9 cellular contexts compared by ENCODE assay signal in genomic region chr9:27365977-27366376, GRCh38.
DNase-seq lines count a peak whose midpoint lies in the region; ATAC-seq, FAIRE-seq and TF ChIP-seq lines count a peak whose summit lies in the region.
"Had no signal": no experiment of that assay in that cellular context is flagged by ENCODE, and none has a peak within 500 bp of the region (broad histone marks: within the 10 kb centered on the region; RNA-seq: fewer than 3 reads in every experiment).

No MANE protein-coding gene starts in this region.

- CTCF ChIA-PET in activated CD4-positive, alpha-beta T cell treated with anti-CD3 and anti-CD28 coated beads for 36 hours (lab: Charles Lee): interaction anchor here (0.6 to 3.1 kb wide), 3 partner anchors 33 to 446 kb away, joined by 3 to 13 read pairs (median 3); no protein-coding TSS in a partner anchor
- CTCF ChIA-PET in HepG2 (lab: Yijun Ruan, JAX; ENCODE audit: low intra/inter-chr PET ratio, low total read pairs): no interaction called here

- intact Hi-C loops in activated CD4-positive, alpha-beta T cell treated with anti-CD3 and anti-CD28 coated beads for 36 hours (cut with DNase I, micrococcal nuclease): loop anchor here (1.0 to 2.0 kb wide), 7 partner anchors 135 to 474 kb away; partner anchors contain the start of genes C9orf72 (in 2 of the 2), MOB3B (in 2 of the 2) and CAAP1 (in 1 of the 2)
- intact Hi-C loops in HepG2 (cut with micrococcal nuclease; ENCODE audit: unreplicated experiment): no loop called here

- no peak for TF ChIP-seq RAD21 in HepG2 (CRISPR knock-in tag; IDR thresholded peaks at IDR 0.05)

- H3K27ac ChIP-seq in HepG2 (ENCODE audit: extremely low read length, insufficient read depth, low read length): no peak overlapping the region

- no peaks in the 10 kb centered on the region for H3K9me3 Mint-ChIP-seq in activated CD4-positive, alpha-beta T cell treated with anti-CD3 and anti-CD28 coated beads for 36 hours (ENCODE audit: low read depth)

- no peak overlapping the region for H3K9ac ChIP-seq in HepG2 (ENCODE audit: insufficient read depth, low read depth, low read length)

- in situ Hi-C loops in HepG2 (cut with HindIII; ENCODE audit: extremely low pct_ligation_motif_present, low pct_unique_long_range_greater_than_20kb): no loop called here

- no peaks in the 10 kb centered on the region for H4K20me1 ChIP-seq in HepG2 (ENCODE audit: insufficient read depth, low read length)

- peak overlapping the region; percentile 58 for H3K27ac Mint-ChIP-seq in activated CD4-positive, alpha-beta T cell treated with anti-CD3 and anti-CD28 coated beads for 36 hours

- no peaks in the 10 kb centered on the region for H3K79me2 ChIP-seq in HepG2 (ENCODE audit: insufficient read depth, low read length)

- no peak overlapping the region for H2AFZ ChIP-seq in HepG2 (ENCODE audit: low read length)

- H3K4me3 Mint-ChIP-seq in activated CD4-positive, alpha-beta T cell treated with anti-CD3 and anti-CD28 coated beads for 36 hours: peak overlapping the region; percentile 30

- H3K27me3 Mint-ChIP-seq in activated CD4-positive, alpha-beta T cell treated with anti-CD3 and anti-CD28 coated beads for 36 hours: peaks cover 15% of the 10 kb centered on the region

- no peak for FAIRE-seq in HepG2 (lab: Jason Lieb, UNC)
- FAIRE-seq: TTC549 had no signal

- 21% methylated on average over 3 of the region's 3 CpGs for WGBS in HepG2 (ENCODE audit: low lambda C conversion rate)

- ATAC-seq in activated CD4-positive, alpha-beta T cell treated with anti-CD3 and anti-CD28 coated beads for 36 hours: peak; percentile 99
- ATAC-seq in HG03045 (IDR thresholded peaks at IDR 0.05; ENCODE audit: unreplicated experiment) (peak; percentile 80), HepG2 (no peak)

- TF ChIP-seq EP300 in HepG2 (IDR thresholded peaks at IDR 0.05; ENCODE audit: low read depth in 2 of 2, low read length in 2 of 2) (no peak), HepG2 (CRISPR knock-in tag; IDR thresholded peaks at IDR 0.05; ENCODE audit: borderline replicate concordance) (no peak)

- peaks cover 0 to 7% of the 10 kb centered on the region in 2 experiments; a peak in 1 of 5 replicates for H3K27me3 ChIP-seq in HepG2 (ENCODE audit: control insufficient read depth in 1 of 2, insufficient read depth in 2 of 2, low read length in 2 of 2)

- no TSS peak for BruUV-seq in HepG2 (replicated peaks; lab: Mats Ljungman, UMichigan)

- TF ChIP-seq POLR2A in HepG2 (IDR thresholded peaks at IDR 0.05; ENCODE audit: insufficient read depth in 1 of 2, low read depth in 2 of 2, low read length in 2 of 2): no peak

- peak; percentile 82 for DNase-seq in activated CD4-positive, alpha-beta T cell treated with anti-CD3 and anti-CD28 coated beads for 36 hours
- no peak for DNase-seq in activated CD4-positive, alpha-beta T cell treated with anti-CD3 and anti-CD28 coated beads for 1 hour
- DNase-seq in activated CD8-positive, alpha-beta memory T cell treated with anti-CD3 and anti-CD28 coated beads, Interleukin-2, amount 50 U/mL, for 48 hours: peak; percentile 60
- DNase-seq in stimulated activated CD4-positive, alpha-beta T cell treated with anti-CD3 and anti-CD28 coated beads, Interleukin-1b, Interleukin-23, amount 100 ng/mL, for 24 hours (ENCODE audit: low read depth in 4 of 4, low spot score in 1 of 4): peak in 3 of 4 experiments; percentile 13 to 46 (median 25)
- no peak for DNase-seq in Kasumi-1 (lab: John Stamatoyannopoulos, UW)
- DNase-seq in HepG2 (ENCODE audit: low spot score): no peak
- DNase-seq in NCI-H2081 treated with DMSO at 0.1 percent for 48 hours (lab: John Stamatoyannopoulos, UW): no peak

- POLR2A ChIA-PET in activated CD4-positive, alpha-beta T cell treated with anti-CD3 and anti-CD28 coated beads for 36 hours (lab: Charles Lee): no interaction called here
- POLR2A ChIA-PET in HepG2 (lab: Yijun Ruan, JAX): no interaction called here

- H3K36me3 Mint-ChIP-seq in activated CD4-positive, alpha-beta T cell treated with anti-CD3 and anti-CD28 coated beads for 36 hours (ENCODE audit: low read depth): peaks cover 2% of the 10 kb centered on the region

- H3K4me1 Mint-ChIP-seq in activated CD4-positive, alpha-beta T cell treated with anti-CD3 and anti-CD28 coated beads for 36 hours: peaks cover 35% of the 10 kb centered on the region

- no peaks in the 10 kb centered on the region for H3K36me3 ChIP-seq in HepG2 (replicated peaks in 1 of 2; ENCODE audit: control insufficient read depth in 1 of 2, insufficient read depth in 2 of 2, low read length in 2 of 2)

- no peak overlapping the region for H3K4me3 ChIP-seq in HepG2 (replicated peaks in 1 of 3; ENCODE audit: insufficient read depth in 1 of 3, low read depth in 2 of 3, low read length in 3 of 3)

- peaks cover 11% of the 10 kb centered on the region for H3K4me1 ChIP-seq in HepG2 (ENCODE audit: insufficient read depth, low read length)

- no peaks in the 10 kb centered on the region for H3K9me3 ChIP-seq in HepG2 (ENCODE audit: low read length)

- TF ChIP-seq CTCF in HepG2 (CRISPR knock-in tag; IDR thresholded peaks at IDR 0.05): no peak

- H3K4me2 ChIP-seq in HepG2 (ENCODE audit: low read depth, low read length): no peak overlapping the region

TF ChIP-seq in HepG2, 621 proteins besides CTCF, POLR2A, EP300 and RAD21:
- TF ChIP-seq ZNF296 (CRISPR knock-in tag; conservative IDR thresholded peaks at IDR 0.05) (no peak), NKX3-1 (CRISPR knock-in tag; IDR thresholded peaks at IDR 0.05) (no peak), JUNB (CRISPR knock-in tag; IDR thresholded peaks at IDR 0.05; ENCODE audit: borderline replicate concordance) (no peak), MAFF (IDR thresholded peaks at IDR 0.05; ENCODE audit: low read depth, low read length) (no peak), ZNF614 (CRISPR knock-in tag; IDR thresholded peaks at IDR 0.05; ENCODE audit: borderline replicate concordance) (no peak), BHLHE40 (IDR thresholded peaks at IDR 0.05; ENCODE audit: low read length) (no peak), SAFB2 (CRISPR knock-in tag; IDR thresholded peaks at IDR 0.05; ENCODE audit: borderline replicate concordance, low read depth) (no peak), TCF7 (IDR thresholded peaks at IDR 0.05; ENCODE audit: low read depth) (no peak), CENPBD1 (CRISPR knock-in tag; IDR thresholded peaks at IDR 0.05; ENCODE audit: borderline replicate concordance, low read depth) (no peak), KDM1A (CRISPR knock-in tag; IDR thresholded peaks at IDR 0.05) (no peak), ZFYVE20 (CRISPR knock-in tag; IDR thresholded peaks at IDR 0.05; ENCODE audit: borderline replicate concordance, low read depth) (no peak)

Comparison
In these comparisons a context has a peak if more than half of its experiments do, and no peak if none do; other contexts are left out.
1. DNase-seq: peak in activated CD4-positive, alpha-beta T cell treated with anti-CD3 and anti-CD28 coated beads for 36 hours (single experiment), activated CD8-positive, alpha-beta memory T cell treated with anti-CD3 and anti-CD28 coated beads, Interleukin-2, amount 50 U/mL, for 48 hours (single experiment) and stimulated activated CD4-positive, alpha-beta T cell treated with anti-CD3 and anti-CD28 coated beads, Interleukin-1b, Interleukin-23, amount 100 ng/mL, for 24 hours (3 of 4); none in activated CD4-positive, alpha-beta T cell treated with anti-CD3 and anti-CD28 coated beads for 1 hour (single experiment), Kasumi-1 (0 of 2), HepG2 (single experiment) and NCI-H2081 treated with DMSO at 0.1 percent for 48 hours (single experiment).